ENCODE assay signal across 6 cellular contexts in the genomic region with DNA sequence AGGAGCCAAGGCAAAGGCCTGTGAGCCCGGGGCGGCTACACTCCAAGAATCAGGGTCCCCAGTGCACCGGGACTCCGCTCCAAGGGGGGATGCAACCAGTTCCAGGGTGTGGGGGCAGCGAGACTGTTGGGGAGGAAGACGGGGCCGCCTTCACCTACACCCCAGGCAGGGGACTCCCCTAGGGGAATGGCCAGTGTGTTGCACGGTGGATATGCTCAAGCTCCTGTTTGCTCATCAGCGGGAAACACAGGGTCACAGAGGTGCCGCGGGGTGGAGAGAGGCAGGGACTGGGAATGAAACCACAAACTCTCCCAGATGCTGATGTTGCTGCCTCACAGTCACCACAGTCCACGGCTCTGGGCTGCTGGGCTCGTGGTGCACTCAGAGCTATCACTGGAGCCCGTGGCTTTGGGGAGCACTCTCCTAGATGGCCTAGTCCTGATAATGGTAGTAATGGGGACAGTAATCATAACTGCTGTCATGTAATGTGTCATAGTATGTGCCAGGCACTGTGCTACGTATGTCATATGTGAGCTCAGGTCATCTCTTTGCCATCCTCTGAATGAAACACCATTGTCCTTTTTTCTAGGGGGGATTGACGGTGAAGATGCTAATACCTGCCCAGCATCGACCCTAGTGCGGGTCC. TPM values are rescaled to one million over a fixed set of nuclear protein-coding genes. Genes with fewer than 3 reads are reported as not detected.
"Had no signal": no experiment of that assay in that cellular context is flagged by ENCODE, and none has a peak within 500 bp of the region (broad histone marks: within the 10 kb centered on the region; RNA-seq: fewer than 3 reads in every experiment).

No MANE protein-coding gene starts in this region.

RNA-seq across cellular contexts. Expression of a gene that starts 5.2 kb away (rescaled TPM):
- total RNA-seq: LHCN-M2, PC-3, Peyer's patch, Right ventricle myocardium superior, SJSA1 had no signal
- polyA plus RNA-seq: SK-N-SH had no signal
